In genomic region chr2:53051157-53051556, GRCh38 we compare ENCODE assay signal across 28 cellular contexts.
"Had no signal": no experiment of that assay in that cellular context is flagged by ENCODE, and none has a peak within 500 bp of the region (broad histone marks: within the 10 kb centered on the region; RNA-seq: fewer than 3 reads in every experiment).

No MANE protein-coding gene starts in this region.

- FAIRE-seq: islet of Langerhans, kidney, pancreas had no signal

- H3K4me1 ChIP-seq: left ventricle myocardium inferior, pancreas, prostate gland, stomach, testis, thyroid gland, transverse colon, upper lobe of left lung, vagina had no signal

- H3K4me3 ChIP-seq: left ventricle myocardium inferior, lung, mucosa of descending colon, pancreas, prostate gland, skin epidermis, stomach, testis, thyroid gland, transverse colon, upper lobe of left lung, vagina had no signal

- H3K9me3 ChIP-seq: mucosa of descending colon, pancreas, prostate gland, testis, thyroid gland, transverse colon, vagina had no signal

- DNase-seq: immature natural killer cell; kidney; left ventricle myocardium inferior; midbrain; mucosa of descending colon; naive thymus-derived CD4-positive, alpha-beta T cell; pancreas; posterior cingulate gyrus; retina; right cardiac atrium; stimulated activated CD4-positive, alpha-beta T cell treated with anti-CD3 and anti-CD28 coated beads, Interleukin-12 subunit alpha, Interleukin-12 subunit beta, amount 100 ng/mL, for 4 hours; stimulated activated CD4-positive, alpha-beta T cell treated with anti-CD3 and anti-CD28 coated beads, Interleukin-15, amount 100 ng/mL, for 24 hours; stimulated activated CD4-positive, alpha-beta T cell treated with anti-CD3 and anti-CD28 coated beads, Interleukin-2, amount 100 ng/mL, for 24 hours; stimulated activated CD4-positive, alpha-beta T cell treated with anti-CD3 and anti-CD28 coated beads, Interleukin-4, amount 100 ng/mL, for 1 hour; stimulated activated naive B cell treated with anti-CD40 and anti-IgM and Interleukin-4, amounts not matched to agents 10 μg/mL and 1 μg/mL and 100 μg/mL, for 72 hours; stimulated activated naive CD8-positive, alpha-beta T cell treated with anti-CD3 and anti-CD28 coated beads, Interleukin-15, Interleukin-2, amounts not matched to agents 100 U/mL and 50 U/mL, for 24 hours; stomach; testis; thyroid gland; transverse colon; upper lobe of left lung had no signal

- ATAC-seq: mucosa of descending colon; naive thymus-derived CD4-positive, alpha-beta T cell; natural killer cell treated with Interleukin-12 subunit alpha and Interleukin-12 subunit beta and Interleukin-15 and Interleukin-18, amount 100 ng/mL, for 72 hours; pancreas; right cardiac atrium; sciatic nerve; stimulated activated naive B cell treated with anti-CD40 and anti-IgM and Interleukin-4, amounts not matched to agents 10 μg/mL and 1 μg/mL and 100 μg/mL, for 72 hours; stimulated activated naive CD8-positive, alpha-beta T cell treated with anti-CD3 and anti-CD28 coated beads, Interleukin-15, Interleukin-2, amounts not matched to agents 100 U/mL and 50 U/mL, for 24 hours had no signal

- H3K27ac ChIP-seq: left ventricle myocardium inferior, pancreas, prostate gland, skin epidermis, stomach, testis, thyroid gland, transverse colon, upper lobe of left lung, vagina had no signal
